22 cellular contexts compared by ENCODE assay signal in the genomic region with DNA sequence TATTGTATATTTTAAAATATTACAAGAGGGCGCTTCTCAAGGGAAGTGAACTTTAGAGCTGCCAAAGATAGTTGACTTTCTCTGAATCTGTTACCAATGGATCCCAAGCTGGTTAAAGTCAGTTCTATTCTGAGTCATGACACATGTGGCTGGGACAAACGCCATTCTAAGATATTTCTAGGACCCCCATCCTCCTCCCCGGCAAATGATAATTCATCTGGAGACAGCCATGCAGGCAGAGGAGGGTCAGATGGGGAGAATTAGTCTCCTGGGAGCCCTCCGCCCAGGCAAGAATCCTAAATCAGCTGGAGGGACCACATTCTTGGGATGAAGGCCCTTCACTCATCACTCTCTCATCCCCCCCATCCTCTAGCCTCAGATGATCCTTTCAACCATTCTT.
A peak's percentile ranks its signal among the peaks of the same experiment; 100 is the strongest.
DNase-seq lines count a peak whose midpoint lies in the region; ATAC-seq, FAIRE-seq and TF ChIP-seq lines count a peak whose summit lies in the region.
"Had no signal": no experiment of that assay in that cellular context is flagged by ENCODE, and none has a peak within 500 bp of the region (broad histone marks: within the 10 kb centered on the region; RNA-seq: fewer than 3 reads in every experiment).

No MANE protein-coding gene starts in this region.

- ATAC-seq in Right ventricle myocardium superior (ENCODE audit: poor library complexity), result peak; percentile 45
- no peak for ATAC-seq in right cardiac atrium
- peak; percentile 11 for ATAC-seq in sciatic nerve
- no peak for ATAC-seq in activated CD8-positive, alpha-beta T cell treated with anti-CD3 and anti-CD28 coated beads, Interleukin-2, amount 10 ng/mL, durations not matched to agents 7 days and 5 days
- ATAC-seq: CD8-positive, alpha-beta T cell had no signal

- H3K4me2 ChIP-seq in Loucy (ENCODE audit: low read depth, low read length, poor library complexity, severe bottlenecking), result peak overlapping the region; percentile 58

- no peaks in the 10 kb centered on the region for H3F3A ChIP-seq in Loucy (ENCODE audit: low read depth)

- CTCF ChIA-PET in activated CD8-positive, alpha-beta T cell treated with anti-CD3 and anti-CD28 coated beads, Interleukin-2, amount 10 ng/mL, durations not matched to agents 7 days and 5 days (lab: Charles Lee), result no interaction called here

- no peak for TF ChIP-seq POLR2A in Peyer's patch (IDR thresholded peaks at IDR 0.05)

- no peak overlapping the region for H3K4me3 Mint-ChIP-seq in activated CD8-positive, alpha-beta T cell treated with anti-CD3 and anti-CD28 coated beads, Interleukin-2, amount 10 ng/mL, durations not matched to agents 7 days and 5 days
- H3K4me3 Mint-ChIP-seq: B cell; CD4-positive, CD25-positive, alpha-beta regulatory T cell; CD8-positive, alpha-beta T cell; HFFc6 had no signal

- H4K20me1 ChIP-seq in Loucy (ENCODE audit: insufficient read depth, low read length, poor library complexity, severe bottlenecking), result no peaks in the 10 kb centered on the region
- H4K20me1 ChIP-seq: BLaER1 had no signal

- intact Hi-C loops in Right ventricle myocardium superior (cut with DNase I), result no loop called here
- intact Hi-C loops in right cardiac atrium (cut with DNase I), result no loop called here
- intact Hi-C loops in kidney (cut with DNase I), result no loop called here
- intact Hi-C loops in sciatic nerve (cut with DNase I), result no loop called here

- POLR2A ChIA-PET in activated CD8-positive, alpha-beta T cell treated with anti-CD3 and anti-CD28 coated beads, Interleukin-2, amount 10 ng/mL, durations not matched to agents 7 days and 5 days (lab: Charles Lee), result no interaction called here

- no peaks in the 10 kb centered on the region for H3K4me1 Mint-ChIP-seq in activated CD8-positive, alpha-beta T cell treated with anti-CD3 and anti-CD28 coated beads, Interleukin-2, amount 10 ng/mL, durations not matched to agents 7 days and 5 days (ENCODE audit: low read depth)
- H3K4me1 Mint-ChIP-seq: B cell; CD4-positive, CD25-positive, alpha-beta regulatory T cell had no signal

- no peaks in the 10 kb centered on the region for H3K9me2 ChIP-seq in Loucy (replicated peaks; ENCODE audit: low read depth, low read length)

- TF ChIP-seq CTCF in Loucy (conservative IDR thresholded peaks at IDR 0.05; ENCODE audit: low read length) (no peak), kidney (IDR thresholded peaks at IDR 0.05; ENCODE audit: borderline replicate concordance, extremely low read depth, insufficient read depth) (no peak), Peyer's patch (IDR thresholded peaks at IDR 0.05) (no peak)

- H3K27me3 Mint-ChIP-seq in activated CD8-positive, alpha-beta T cell treated with anti-CD3 and anti-CD28 coated beads, Interleukin-2, amount 10 ng/mL, durations not matched to agents 7 days and 5 days (ENCODE audit: low read depth), result no peaks in the 10 kb centered on the region
- H3K27me3 Mint-ChIP-seq: B cell; CD4-positive, CD25-positive, alpha-beta regulatory T cell had no signal

- no peaks in the 10 kb centered on the region for H3K36me3 Mint-ChIP-seq in activated CD8-positive, alpha-beta T cell treated with anti-CD3 and anti-CD28 coated beads, Interleukin-2, amount 10 ng/mL, durations not matched to agents 7 days and 5 days (ENCODE audit: low read depth)
- H3K36me3 Mint-ChIP-seq: CD4-positive, CD25-positive, alpha-beta regulatory T cell; CD8-positive, alpha-beta T cell had no signal

- no peaks in the 10 kb centered on the region for H3K4me1 ChIP-seq in right cardiac atrium (ENCODE audit: control insufficient read depth, insufficient read depth, low read length)
- H3K4me1 ChIP-seq in Loucy (ENCODE audit: insufficient read depth, low read length, poor library complexity, severe bottlenecking), result peaks cover 43% of the 10 kb centered on the region
- H3K4me1 ChIP-seq in kidney (ENCODE audit: control insufficient read depth in 1 of 2, insufficient read depth in 1 of 2, low read depth in 1 of 2, low read length in 2 of 2), result peaks cover 0 to 2% of the 10 kb centered on the region in 2 donors
- no peaks in the 10 kb centered on the region for H3K4me1 ChIP-seq in Peyer's patch
- H3K4me1 ChIP-seq: HAP-1 had no signal

- H3K27ac Mint-ChIP-seq in activated CD8-positive, alpha-beta T cell treated with anti-CD3 and anti-CD28 coated beads, Interleukin-2, amount 10 ng/mL, durations not matched to agents 7 days and 5 days, result no peak overlapping the region
- H3K27ac Mint-ChIP-seq: B cell; CD4-positive, CD25-positive, alpha-beta regulatory T cell; CD8-positive, alpha-beta T cell; HFFc6 had no signal

- H3K9ac ChIP-seq in Loucy (ENCODE audit: low read depth, low read length, poor library complexity, severe bottlenecking), result no peak overlapping the region
- no peak overlapping the region for H3K9ac ChIP-seq in kidney (ENCODE audit: low read length in 2 of 2)
- H3K9ac ChIP-seq: BLaER1 had no signal

- H3K79me2 ChIP-seq in Loucy (ENCODE audit: insufficient read depth, low read length), result no peaks in the 10 kb centered on the region

- DNase-seq in Right ventricle myocardium superior (no peak), right cardiac atrium (no peak), kidney (peak; percentile 75), sciatic nerve (ENCODE audit: low spot score) (no peak), Peyer's patch (no peak)
- DNase-seq in activated CD8-positive, alpha-beta T cell treated with anti-CD3 and anti-CD28 coated beads, Interleukin-2, amount 10 ng/mL, durations not matched to agents 7 days and 5 days, result no peak
- DNase-seq: 8988T; Caco-2; CD4-positive, CD25-positive, alpha-beta regulatory T cell; CD8-positive, alpha-beta T cell; DMS153; DND-41; GOT3; HFFc6 had no signal

- no peak overlapping the region for H2AFZ ChIP-seq in Loucy (ENCODE audit: low read length)

- no peaks in the 10 kb centered on the region for H3K9me3 Mint-ChIP-seq in activated CD8-positive, alpha-beta T cell treated with anti-CD3 and anti-CD28 coated beads, Interleukin-2, amount 10 ng/mL, durations not matched to agents 7 days and 5 days (ENCODE audit: insufficient read depth)
- H3K9me3 Mint-ChIP-seq: CD8-positive, alpha-beta T cell; HFFc6 had no signal

- H3K9me3 ChIP-seq in right cardiac atrium (ENCODE audit: control insufficient read depth, low read length) (no peaks in the 10 kb centered on the region), Loucy (ENCODE audit: insufficient read depth, low read depth, low read length) (no peaks in the 10 kb centered on the region), kidney (ENCODE audit: control insufficient read depth in 1 of 2, low read length in 2 of 2) (no peaks in the 10 kb centered on the region), Peyer's patch (no peaks in the 10 kb centered on the region)
- H3K9me3 ChIP-seq: BLaER1, Caco-2, HAP-1 had no signal

- H3K4me3 ChIP-seq in right cardiac atrium (ENCODE audit: low read length), result no peak overlapping the region
- no peak overlapping the region for H3K4me3 ChIP-seq in Loucy (ENCODE audit: low read length, poor library complexity, severe bottlenecking)
- no peak overlapping the region for H3K4me3 ChIP-seq in kidney (ENCODE audit: low read length in 2 of 2)
- no peak overlapping the region for H3K4me3 ChIP-seq in Peyer's patch
- H3K4me3 ChIP-seq: BLaER1, HAP-1 had no signal

- H3K27me3 ChIP-seq in right cardiac atrium (ENCODE audit: control insufficient read depth, insufficient read depth) (no peaks in the 10 kb centered on the region), Loucy (ENCODE audit: insufficient read depth, low read length, poor library complexity, severe bottlenecking) (no peaks in the 10 kb centered on the region), Peyer's patch (no peaks in the 10 kb centered on the region)
- H3K27me3 ChIP-seq: BLaER1 had no signal

- H3K36me3 ChIP-seq in Loucy (ENCODE audit: insufficient read depth, low read length), result peaks cover 19% of the 10 kb centered on the region; the same call in 1 of the 2 replicates
- no peaks in the 10 kb centered on the region for H3K36me3 ChIP-seq in kidney (ENCODE audit: control insufficient read depth in 1 of 2, insufficient read depth in 2 of 2, low read length in 2 of 2)
- no peaks in the 10 kb centered on the region for H3K36me3 ChIP-seq in Peyer's patch
- H3K36me3 ChIP-seq: BLaER1, HAP-1 had no signal

- 59% methylated on average over 4 of the region's 4 CpGs for WGBS in right cardiac atrium

- FAIRE-seq in kidney (lab: Jason Lieb, UNC), result no peak
- FAIRE-seq: G401.6, GM12892, H54 had no signal

- H3K27ac ChIP-seq in right cardiac atrium (ENCODE audit: low read length), result no peak overlapping the region
- H3K27ac ChIP-seq in kidney (ENCODE audit: low read depth in 2 of 2, low read length in 2 of 2), result no peak overlapping the region
- H3K27ac ChIP-seq in Peyer's patch, result no peak overlapping the region
- H3K27ac ChIP-seq: BLaER1, C4-2B had no signal

Comparison
In these comparisons a context has a peak if more than half of its experiments do, and no peak if none do; other contexts are left out.
1. ATAC-seq: peak in Right ventricle myocardium superior (single experiment) and sciatic nerve (single experiment); none in right cardiac atrium (0 of 2) and activated CD8-positive, alpha-beta T cell treated with anti-CD3 and anti-CD28 coated beads, Interleukin-2, amount 10 ng/mL, durations not matched to agents 7 days and 5 days (single experiment).